Comparison of ENCODE assay signal across 1 cellular context in the genomic region with DNA sequence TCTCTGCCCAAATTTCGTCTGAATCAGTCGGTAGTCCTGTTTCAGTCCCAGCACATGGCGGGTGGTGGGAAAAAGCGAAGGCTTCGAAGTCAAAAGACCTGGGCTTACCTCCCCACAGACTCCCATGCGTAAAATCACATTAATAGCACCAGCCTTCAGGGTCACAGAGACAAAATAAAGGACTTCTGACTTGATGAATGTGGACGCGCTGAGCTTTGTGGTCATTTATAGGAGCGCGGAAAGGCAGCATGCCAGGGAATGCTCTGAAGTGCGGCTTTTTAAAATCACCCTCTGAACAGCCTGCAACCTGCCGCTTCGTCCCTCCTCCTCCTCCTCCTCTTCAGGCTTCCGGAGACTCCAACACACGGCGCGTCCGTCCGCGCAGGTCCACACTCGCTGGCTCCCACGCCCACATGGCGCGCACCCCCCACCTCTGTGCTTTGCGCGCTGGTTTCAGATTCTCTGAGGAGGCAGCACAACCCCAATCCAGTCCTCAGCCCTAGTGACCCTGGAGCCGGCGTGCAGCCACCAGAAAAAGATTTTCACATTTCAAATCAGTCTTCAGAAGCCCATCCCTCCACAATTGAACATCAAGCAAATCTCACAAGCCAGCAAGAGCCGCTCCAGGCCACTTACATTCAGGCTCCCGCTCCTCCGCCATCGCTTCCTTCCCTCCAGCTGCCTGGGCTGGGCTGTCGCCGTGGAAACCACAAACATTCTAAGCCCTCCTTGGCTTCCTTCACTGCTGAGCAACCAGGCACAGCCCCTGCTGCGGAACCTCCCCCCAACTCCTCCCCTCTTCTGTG.
A peak's percentile ranks its signal among the peaks of the same experiment; 100 is the strongest.
TF ChIP-seq lines count a peak whose summit lies in the region.

TSS of gene C6orf118 (minus strand) at position 680 of the 806 bp plus-strand sequence. CDS start at position 661, 19 bp downstream.

TF ChIP-seq in WTC11, 78 proteins besides CTCF, POLR2A, EP300 and RAD21 (continued from another document and continues in another):
- TF ChIP-seq PREB (CRISPR knock-in tag; IDR thresholded peaks at IDR 0.05; ENCODE audit: borderline replicate concordance): no peak
- TF ChIP-seq E2F4 (CRISPR knock-in tag; IDR thresholded peaks at IDR 0.05; ENCODE audit: borderline replicate concordance, low read depth): no peak
- TF ChIP-seq NR3C1 (CRISPR knock-in tag; conservative IDR thresholded peaks at IDR 0.05; ENCODE audit: low read depth): no peak
- TF ChIP-seq ZNF671 (CRISPR knock-in tag; IDR thresholded peaks at IDR 0.05): no peak
- TF ChIP-seq KAT7 (CRISPR knock-in tag; IDR thresholded peaks at IDR 0.05; ENCODE audit: borderline replicate concordance): no peak
- TF ChIP-seq TP53 (CRISPR knock-in tag; IDR thresholded peaks at IDR 0.05): no peak
- no peak for TF ChIP-seq IRF2 (CRISPR knock-in tag; IDR thresholded peaks at IDR 0.05; ENCODE audit: borderline replicate concordance, low read depth)
- TF ChIP-seq GRHL2 (CRISPR knock-in tag; IDR thresholded peaks at IDR 0.05; ENCODE audit: insufficient replicate concordance, severe bottlenecking): no peak
- TF ChIP-seq, protein P1, sequence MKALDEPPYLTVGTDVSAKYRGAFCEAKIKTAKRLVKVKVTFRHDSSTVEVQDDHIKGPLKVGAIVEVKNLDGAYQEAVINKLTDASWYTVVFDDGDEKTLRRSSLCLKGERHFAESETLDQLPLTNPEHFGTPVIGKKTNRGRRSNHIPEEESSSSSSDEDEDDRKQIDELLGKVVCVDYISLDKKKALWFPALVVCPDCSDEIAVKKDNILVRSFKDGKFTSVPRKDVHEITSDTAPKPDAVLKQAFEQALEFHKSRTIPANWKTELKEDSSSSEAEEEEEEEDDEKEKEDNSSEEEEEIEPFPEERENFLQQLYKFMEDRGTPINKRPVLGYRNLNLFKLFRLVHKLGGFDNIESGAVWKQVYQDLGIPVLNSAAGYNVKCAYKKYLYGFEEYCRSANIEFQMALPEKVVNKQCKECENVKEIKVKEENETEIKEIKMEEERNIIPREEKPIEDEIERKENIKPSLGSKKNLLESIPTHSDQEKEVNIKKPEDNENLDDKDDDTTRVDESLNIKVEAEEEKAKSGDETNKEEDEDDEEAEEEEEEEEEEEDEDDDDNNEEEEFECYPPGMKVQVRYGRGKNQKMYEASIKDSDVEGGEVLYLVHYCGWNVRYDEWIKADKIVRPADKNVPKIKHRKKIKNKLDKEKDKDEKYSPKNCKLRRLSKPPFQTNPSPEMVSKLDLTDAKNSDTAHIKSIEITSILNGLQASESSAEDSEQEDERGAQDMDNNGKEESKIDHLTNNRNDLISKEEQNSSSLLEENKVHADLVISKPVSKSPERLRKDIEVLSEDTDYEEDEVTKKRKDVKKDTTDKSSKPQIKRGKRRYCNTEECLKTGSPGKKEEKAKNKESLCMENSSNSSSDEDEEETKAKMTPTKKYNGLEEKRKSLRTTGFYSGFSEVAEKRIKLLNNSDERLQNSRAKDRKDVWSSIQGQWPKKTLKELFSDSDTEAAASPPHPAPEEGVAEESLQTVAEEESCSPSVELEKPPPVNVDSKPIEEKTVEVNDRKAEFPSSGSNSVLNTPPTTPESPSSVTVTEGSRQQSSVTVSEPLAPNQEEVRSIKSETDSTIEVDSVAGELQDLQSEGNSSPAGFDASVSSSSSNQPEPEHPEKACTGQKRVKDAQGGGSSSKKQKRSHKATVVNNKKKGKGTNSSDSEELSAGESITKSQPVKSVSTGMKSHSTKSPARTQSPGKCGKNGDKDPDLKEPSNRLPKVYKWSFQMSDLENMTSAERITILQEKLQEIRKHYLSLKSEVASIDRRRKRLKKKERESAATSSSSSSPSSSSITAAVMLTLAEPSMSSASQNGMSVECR (CRISPR knock-in tag; IDR thresholded peaks at IDR 0.05; ENCODE audit: borderline replicate concordance): no peak
- no peak for TF ChIP-seq JUN (CRISPR knock-in tag; IDR thresholded peaks at IDR 0.05)
- no peak for TF ChIP-seq NFE2L1 (CRISPR knock-in tag; IDR thresholded peaks at IDR 0.05)
- TF ChIP-seq ETV6 (CRISPR knock-in tag; IDR thresholded peaks at IDR 0.05): 0 out of 2 replicates have a peak, but pooled peaks have one; percentile 25
- TF ChIP-seq, protein P2, sequence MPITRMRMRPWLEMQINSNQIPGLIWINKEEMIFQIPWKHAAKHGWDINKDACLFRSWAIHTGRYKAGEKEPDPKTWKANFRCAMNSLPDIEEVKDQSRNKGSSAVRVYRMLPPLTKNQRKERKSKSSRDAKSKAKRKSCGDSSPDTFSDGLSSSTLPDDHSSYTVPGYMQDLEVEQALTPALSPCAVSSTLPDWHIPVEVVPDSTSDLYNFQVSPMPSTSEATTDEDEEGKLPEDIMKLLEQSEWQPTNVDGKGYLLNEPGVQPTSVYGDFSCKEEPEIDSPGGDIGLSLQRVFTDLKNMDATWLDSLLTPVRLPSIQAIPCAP (CRISPR knock-in tag; IDR thresholded peaks at IDR 0.05): 0 out of 2 replicates have a peak, but pooled peaks have one; percentile 47
- TF ChIP-seq, protein P3, sequence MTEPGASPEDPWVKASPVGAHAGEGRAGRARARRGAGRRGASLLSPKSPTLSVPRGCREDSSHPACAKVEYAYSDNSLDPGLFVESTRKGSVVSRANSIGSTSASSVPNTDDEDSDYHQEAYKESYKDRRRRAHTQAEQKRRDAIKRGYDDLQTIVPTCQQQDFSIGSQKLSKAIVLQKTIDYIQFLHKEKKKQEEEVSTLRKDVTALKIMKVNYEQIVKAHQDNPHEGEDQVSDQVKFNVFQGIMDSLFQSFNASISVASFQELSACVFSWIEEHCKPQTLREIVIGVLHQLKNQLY (CRISPR knock-in tag; IDR thresholded peaks at IDR 0.05): no peak
- TF ChIP-seq, protein P4, sequence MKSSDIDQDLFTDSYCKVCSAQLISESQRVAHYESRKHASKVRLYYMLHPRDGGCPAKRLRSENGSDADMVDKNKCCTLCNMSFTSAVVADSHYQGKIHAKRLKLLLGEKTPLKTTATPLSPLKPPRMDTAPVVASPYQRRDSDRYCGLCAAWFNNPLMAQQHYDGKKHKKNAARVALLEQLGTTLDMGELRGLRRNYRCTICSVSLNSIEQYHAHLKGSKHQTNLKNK (CRISPR knock-in tag; IDR thresholded peaks at IDR 0.05): no peak
- TF ChIP-seq CDX4 (CRISPR knock-in tag; IDR thresholded peaks at IDR 0.05; ENCODE audit: borderline replicate concordance): no peak
- TF ChIP-seq TCF7 (CRISPR knock-in tag; IDR thresholded peaks at IDR 0.05; ENCODE audit: low read depth): no peak
- no peak for TF ChIP-seq CREM (CRISPR knock-in tag; IDR thresholded peaks at IDR 0.05)
- 0 out of 2 replicates have a peak, but pooled peaks have one; percentile 32 for TF ChIP-seq MYBL2 (CRISPR knock-in tag; IDR thresholded peaks at IDR 0.05)
- TF ChIP-seq ZNF532 (CRISPR knock-in tag; IDR thresholded peaks at IDR 0.05; ENCODE audit: borderline replicate concordance): no peak
- TF ChIP-seq PRDM15 (CRISPR knock-in tag; IDR thresholded peaks at IDR 0.05): peak; percentile 92
- TF ChIP-seq, protein P5, sequence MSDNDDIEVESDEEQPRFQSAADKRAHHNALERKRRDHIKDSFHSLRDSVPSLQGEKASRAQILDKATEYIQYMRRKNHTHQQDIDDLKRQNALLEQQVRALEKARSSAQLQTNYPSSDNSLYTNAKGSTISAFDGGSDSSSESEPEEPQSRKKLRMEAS (CRISPR knock-in tag; IDR thresholded peaks at IDR 0.05): peak; percentile 77; the same call in 1 of the 2 replicates
- no peak for TF ChIP-seq OVOL2 (CRISPR knock-in tag; IDR thresholded peaks at IDR 0.05; ENCODE audit: borderline replicate concordance)
- no peak for TF ChIP-seq SMAD3 (CRISPR knock-in tag; IDR thresholded peaks at IDR 0.05; ENCODE audit: borderline replicate concordance)
- TF ChIP-seq ATF3 (CRISPR knock-in tag; conservative IDR thresholded peaks at IDR 0.05): no peak
- no peak for TF ChIP-seq EMX1 (CRISPR knock-in tag; IDR thresholded peaks at IDR 0.05)
- TF ChIP-seq FOXK1 (CRISPR knock-in tag; IDR thresholded peaks at IDR 0.05): no peak
- TF ChIP-seq ZNF512 (CRISPR knock-in tag; IDR thresholded peaks at IDR 0.05; ENCODE audit: borderline replicate concordance): no peak
